ENCODE assay signal across 21 cellular contexts in the genomic region with DNA sequence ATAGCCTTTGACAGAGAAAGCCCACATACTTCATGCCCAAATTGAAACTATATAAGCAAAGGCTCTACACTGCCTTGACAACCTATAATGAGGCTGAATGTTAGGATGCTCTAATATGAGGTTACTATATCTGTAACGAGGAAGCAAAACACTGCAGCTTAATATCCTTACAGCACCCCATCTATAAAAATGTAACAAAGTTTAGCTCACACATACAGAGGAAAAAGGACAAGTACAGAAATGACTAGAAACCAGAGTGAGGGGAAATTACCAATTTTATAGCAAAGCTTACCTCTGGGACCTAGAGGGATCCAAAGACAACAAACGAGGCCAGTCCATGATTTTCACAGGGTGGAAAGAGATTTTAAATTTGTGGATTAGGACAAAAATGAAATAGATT.
A peak's percentile ranks its signal among the peaks of the same experiment; 100 is the strongest.
DNase-seq lines count a peak whose midpoint lies in the region; ATAC-seq and TF ChIP-seq lines count a peak whose summit lies in the region.
"Had no signal": no experiment of that assay in that cellular context is flagged by ENCODE, and none has a peak within 500 bp of the region (broad histone marks: within the 10 kb centered on the region; RNA-seq: fewer than 3 reads in every experiment).

No MANE protein-coding gene starts in this region.

- no peaks in the 10 kb centered on the region for H3K27me3 ChIP-seq in lower lobe of right lung (ENCODE audit: low read depth)
- H3K27me3 ChIP-seq: cardiac muscle cell, left lung, neural progenitor cell had no signal

- H3K27ac Mint-ChIP-seq in stimulated activated naive B cell treated with anti-CD40 and anti-IgM and Interleukin-4, amounts not matched to agents 10 μg/mL and 1 μg/mL and 100 μg/mL, for 72 hours: no peak overlapping the region
- H3K27ac Mint-ChIP-seq: GM23338, neural progenitor cell had no signal

- no peaks in the 10 kb centered on the region for H3K4me1 ChIP-seq in lower lobe of right lung
- H3K4me1 ChIP-seq: left lung, neural progenitor cell, prostate gland had no signal

- no peaks in the 10 kb centered on the region for H3K36me3 Mint-ChIP-seq in stimulated activated naive B cell treated with anti-CD40 and anti-IgM and Interleukin-4, amounts not matched to agents 10 μg/mL and 1 μg/mL and 100 μg/mL, for 72 hours
- H3K36me3 Mint-ChIP-seq: neural progenitor cell had no signal

- TF ChIP-seq CTCF in lower lobe of right lung (IDR thresholded peaks at IDR 0.05): no peak

- H3K4me3 ChIP-seq in lower lobe of right lung: no peak overlapping the region
- H3K4me3 ChIP-seq: cardiac muscle cell, GM23338, left lung, neural progenitor cell, prostate gland had no signal

- no peaks in the 10 kb centered on the region for H3K9me3 ChIP-seq in lower lobe of right lung
- H3K9me3 ChIP-seq: left lung, prostate gland had no signal

- H3K9me3 Mint-ChIP-seq in stimulated activated naive B cell treated with anti-CD40 and anti-IgM and Interleukin-4, amounts not matched to agents 10 μg/mL and 1 μg/mL and 100 μg/mL, for 72 hours: no peaks in the 10 kb centered on the region
- H3K9me3 Mint-ChIP-seq: GM23338, neural progenitor cell had no signal

- H3K36me3 ChIP-seq in lower lobe of right lung: peaks cover 3% of the 10 kb centered on the region
- H3K36me3 ChIP-seq: cardiac muscle cell, left lung, neural progenitor cell, prostate gland had no signal

- peak; percentile 64 for ATAC-seq in GM18909 (IDR thresholded peaks at IDR 0.05; ENCODE audit: poor library complexity, unreplicated experiment)
- ATAC-seq in HG02571 (IDR thresholded peaks at IDR 0.05; ENCODE audit: unreplicated experiment): peak; percentile 72
- ATAC-seq in HG03108 (IDR thresholded peaks at IDR 0.05; ENCODE audit: unreplicated experiment): peak; percentile 80
- ATAC-seq in stimulated activated naive B cell treated with anti-CD40 and anti-IgM and Interleukin-4, amounts not matched to agents 10 μg/mL and 1 μg/mL and 100 μg/mL, for 72 hours (replicated peaks): peak; percentile 67 to 81
- no peak for ATAC-seq in lower lobe of right lung
- ATAC-seq: GM23338, left lung had no signal

- no peak overlapping the region for H3K27ac ChIP-seq in lower lobe of right lung
- H3K27ac ChIP-seq: cardiac muscle cell, left lung, neural progenitor cell, prostate gland had no signal

- no peak overlapping the region for H3K4me3 Mint-ChIP-seq in stimulated activated naive B cell treated with anti-CD40 and anti-IgM and Interleukin-4, amounts not matched to agents 10 μg/mL and 1 μg/mL and 100 μg/mL, for 72 hours
- H3K4me3 Mint-ChIP-seq: GM23338, neural progenitor cell had no signal

- no peak for DNase-seq in stimulated activated naive B cell treated with anti-CD40 and anti-IgM and Interleukin-4, amounts not matched to agents 10 μg/mL and 1 μg/mL and 100 μg/mL, for 72 hours
- DNase-seq in DMS153 (lab: John Stamatoyannopoulos, UW) (no peak), hepatic stellate cell (ENCODE audit: low spot score) (no peak), lower lobe of right lung (no peak)
- DNase-seq: activated CD4-positive, alpha-beta T cell treated with anti-CD3 and anti-CD28 coated beads for 48 hours; activated CD8-positive, alpha-beta memory T cell treated with anti-CD3 and anti-CD28 coated beads, Interleukin-2, amount 50 U/mL, for 4 hours; activated gamma-delta T cell; AML-193; COR-L47; KBM-7; left lung; NCI-H2029; NCI-H446 treated with DMSO at 0.1 percent for 48 hours; SW 1271 had no signal

- intact Hi-C loops in lower lobe of right lung (cut with DNase I): no loop called here

- H3K27me3 Mint-ChIP-seq in stimulated activated naive B cell treated with anti-CD40 and anti-IgM and Interleukin-4, amounts not matched to agents 10 μg/mL and 1 μg/mL and 100 μg/mL, for 72 hours: peaks cover 0 to 10% of the 10 kb centered on the region in 2 donors

- peaks cover 3 to 7% of the 10 kb centered on the region in 2 donors for H3K4me1 Mint-ChIP-seq in stimulated activated naive B cell treated with anti-CD40 and anti-IgM and Interleukin-4, amounts not matched to agents 10 μg/mL and 1 μg/mL and 100 μg/mL, for 72 hours
- H3K4me1 Mint-ChIP-seq: neural progenitor cell had no signal

Comparison
In these comparisons a context has a peak if more than half of its experiments do, and no peak if none do; other contexts are left out.
1. ATAC-seq: peak in GM18909 (single experiment), HG02571 (single experiment), HG03108 (single experiment) and stimulated activated naive B cell treated with anti-CD40 and anti-IgM and Interleukin-4, amounts not matched to agents 10 μg/mL and 1 μg/mL and 100 μg/mL, for 72 hours (2 of 2); none in lower lobe of right lung (0 of 2).